In genomic region chr16:89620406-89620841, GRCh38 we compare ENCODE assay signal across 21 cellular contexts. TPM values are rescaled to one million over a fixed set of nuclear protein-coding genes. Genes with fewer than 3 reads are reported as not detected.
DNase-seq lines count a peak whose midpoint lies in the region; ATAC-seq, FAIRE-seq and TF ChIP-seq lines count a peak whose summit lies in the region.
"Had no signal": no experiment of that assay in that cellular context is flagged by ENCODE, and none has a peak within 500 bp of the region (broad histone marks: within the 10 kb centered on the region; RNA-seq: fewer than 3 reads in every experiment).

No MANE protein-coding gene starts in this region.

- no peaks in the 10 kb centered on the region for H3K9me3 Mint-ChIP-seq in nephron
- no peaks in the 10 kb centered on the region for H3K9me3 Mint-ChIP-seq in activated naive CD4-positive, alpha-beta T cell treated with anti-CD3 and anti-CD28 coated beads for 36 hours

- H3K27me3 ChIP-seq in HepG2 (ENCODE audit: control insufficient read depth in 1 of 2, insufficient read depth in 2 of 2, low read length in 2 of 2): peaks cover 0 to 2% of the 10 kb centered on the region in 2 experiments; a peak in 1 of 5 replicates
- no peaks in the 10 kb centered on the region for H3K27me3 ChIP-seq in right lobe of liver
- H3K27me3 ChIP-seq: BE2C had no signal

- H3K4me3 Mint-ChIP-seq in nephron: no peak overlapping the region
- no peak overlapping the region for H3K4me3 Mint-ChIP-seq in activated naive CD4-positive, alpha-beta T cell treated with anti-CD3 and anti-CD28 coated beads for 36 hours
- H3K4me3 Mint-ChIP-seq: CD4-positive, alpha-beta memory T cell had no signal

- ATAC-seq in HepG2: peak; percentile 27
- ATAC-seq in right lobe of liver: no peak
- ATAC-seq: HCT116 had no signal

- peaks cover 37% of the 10 kb centered on the region for H3K27me3 Mint-ChIP-seq in nephron (ENCODE audit: low read depth)
- peaks cover 5% of the 10 kb centered on the region for H3K27me3 Mint-ChIP-seq in activated naive CD4-positive, alpha-beta T cell treated with anti-CD3 and anti-CD28 coated beads for 36 hours (ENCODE audit: low read depth)

- H3K4me1 ChIP-seq in HepG2 (ENCODE audit: insufficient read depth, low read length): peaks cover 81% of the 10 kb centered on the region
- no peaks in the 10 kb centered on the region for H3K4me1 ChIP-seq in right lobe of liver
- H3K4me1 ChIP-seq: BE2C had no signal

- no TSS peak for BruUV-seq in HepG2 (replicated peaks; lab: Mats Ljungman, UMichigan)

- no peak for FAIRE-seq in HepG2 (lab: Jason Lieb, UNC)

- no peak for DNase-seq in HepG2 (ENCODE audit: low spot score)
- DNase-seq in right lobe of liver: no peak
- DNase-seq in SK-N-MC (ENCODE audit: low read depth, low spot score): no peak
- DNase-seq in RKO (ENCODE audit: low spot score): no peak
- DNase-seq in NCI-H146 treated with DMSO at 0.1 percent for 48 hours (lab: John Stamatoyannopoulos, UW; ENCODE audit: unreplicated experiment): no peak
- DNase-seq in activated CD4-positive, alpha-beta T cell treated with anti-CD3 and anti-CD28 coated beads, Interleukin-2, amount 50 U/mL, for 1 hour: no peak
- DNase-seq in activated naive CD4-positive, alpha-beta T cell treated with anti-CD3 and anti-CD28 coated beads for 36 hours: no peak
- DNase-seq: BE2C; CD4-positive, alpha-beta memory T cell; GF-D8; KBM-7; MV-4-11; NCI-H1417 treated with DMSO at 0.1 percent for 48 hours; NCI-H1930; NCI-H345; NCI-H524 treated with DMSO at 0.1 percent for 48 hours; PC-9 had no signal

- WGBS in HepG2 (ENCODE audit: low lambda C conversion rate): 36% methylated on average over 10 of the region's 16 CpGs
- WGBS in right lobe of liver (ENCODE audit: insufficient coverage, low coverage, low lambda C conversion rate, missing lambda C conversion rate): 79% methylated on average over 5 of the region's 16 CpGs

- no peaks in the 10 kb centered on the region for H4K20me1 ChIP-seq in HepG2 (ENCODE audit: insufficient read depth, low read length)

- TF ChIP-seq POLR2A in HepG2 (IDR thresholded peaks at IDR 0.05; ENCODE audit: insufficient read depth in 1 of 2, low read depth in 2 of 2, low read length in 2 of 2) (no peak), right lobe of liver (IDR thresholded peaks at IDR 0.05) (no peak)

- H3K36me3 Mint-ChIP-seq in nephron (ENCODE audit: low read depth): no peaks in the 10 kb centered on the region
- no peaks in the 10 kb centered on the region for H3K36me3 Mint-ChIP-seq in activated naive CD4-positive, alpha-beta T cell treated with anti-CD3 and anti-CD28 coated beads for 36 hours (ENCODE audit: low read depth)
- H3K36me3 Mint-ChIP-seq: CD4-positive, alpha-beta memory T cell had no signal

- no peak for TF ChIP-seq RAD21 in HepG2 (CRISPR knock-in tag; IDR thresholded peaks at IDR 0.05)

- POLR2A ChIA-PET in HepG2 (lab: Yijun Ruan, JAX): no interaction called here

- in situ Hi-C loops in HepG2 (cut with HindIII; ENCODE audit: extremely low pct_ligation_motif_present, low pct_unique_long_range_greater_than_20kb): no loop called here

- H3K27ac ChIP-seq in HepG2 (ENCODE audit: extremely low read length, insufficient read depth, low read length): no peak overlapping the region
- no peak overlapping the region for H3K27ac ChIP-seq in right lobe of liver
- H3K27ac ChIP-seq in SK-N-MC: peak overlapping the region; percentile 70
- H3K27ac ChIP-seq: 22Rv1, PC-9, SJSA1 had no signal

- H3K4me3 ChIP-seq in HepG2 (replicated peaks in 1 of 3; ENCODE audit: insufficient read depth in 1 of 3, low read depth in 2 of 3, low read length in 3 of 3) (peak overlapping the region in 1 of 3 experiments; percentile 52; a peak in 1 of 6 replicates), right lobe of liver (no peak overlapping the region), SK-N-MC (no peak overlapping the region)
- H3K4me3 ChIP-seq: PC-9, SJSA1 had no signal

- no peak for TF ChIP-seq CTCF in HepG2 (CRISPR knock-in tag; IDR thresholded peaks at IDR 0.05)
- no peak for TF ChIP-seq CTCF in right lobe of liver (IDR thresholded peaks at IDR 0.05)
- TF ChIP-seq CTCF in nephron (IDR thresholded peaks at IDR 0.05; ENCODE audit: unreplicated experiment in 3 of 3): no peak

- no peaks in the 10 kb centered on the region for H3K36me3 ChIP-seq in HepG2 (replicated peaks in 1 of 2; ENCODE audit: control insufficient read depth in 1 of 2, insufficient read depth in 2 of 2, low read length in 2 of 2)
- H3K36me3 ChIP-seq in right lobe of liver: no peaks in the 10 kb centered on the region
- H3K36me3 ChIP-seq in SK-N-MC (ENCODE audit: insufficient read depth, low read length): no peaks in the 10 kb centered on the region
- H3K36me3 ChIP-seq: BE2C, SJSA1 had no signal

- H3K9ac ChIP-seq in HepG2 (ENCODE audit: insufficient read depth, low read depth, low read length) (no peak overlapping the region), SK-N-MC (ENCODE audit: insufficient read length) (no peak overlapping the region)

- peak overlapping the region; percentile 62 for H3K4me2 ChIP-seq in HepG2 (ENCODE audit: low read depth, low read length)
- H3K4me2 ChIP-seq: PC-9 had no signal

- TF ChIP-seq EP300 in HepG2 (IDR thresholded peaks at IDR 0.05; ENCODE audit: low read depth in 2 of 2, low read length in 2 of 2) (no peak), HepG2 (CRISPR knock-in tag; IDR thresholded peaks at IDR 0.05; ENCODE audit: borderline replicate concordance) (no peak)

- H3K9me3 ChIP-seq in HepG2 (ENCODE audit: low read length) (no peaks in the 10 kb centered on the region), right lobe of liver (no peaks in the 10 kb centered on the region), SK-N-MC (ENCODE audit: low read depth, low read length) (no peaks in the 10 kb centered on the region)
- H3K9me3 ChIP-seq: BE2C, SJSA1 had no signal

- H2AFZ ChIP-seq in HepG2 (ENCODE audit: low read length): no peak overlapping the region
- H2AFZ ChIP-seq: PC-9 had no signal

- intact Hi-C loops in HepG2 (cut with micrococcal nuclease; ENCODE audit: unreplicated experiment) (no loop called here), right lobe of liver (cut with DNase I) (no loop called here)
- intact Hi-C loops in activated naive CD4-positive, alpha-beta T cell treated with anti-CD3 and anti-CD28 coated beads for 36 hours (cut with micrococcal nuclease): no loop called here

- H3K27ac Mint-ChIP-seq in nephron: peak overlapping the region in 2 of 3 experiments; percentile 64 to 66
- no peak overlapping the region for H3K27ac Mint-ChIP-seq in activated naive CD4-positive, alpha-beta T cell treated with anti-CD3 and anti-CD28 coated beads for 36 hours
- H3K27ac Mint-ChIP-seq: CD4-positive, alpha-beta memory T cell had no signal

- no peaks in the 10 kb centered on the region for H3K79me2 ChIP-seq in HepG2 (ENCODE audit: insufficient read depth, low read length)

- H3K4me1 Mint-ChIP-seq in nephron: peaks cover 35% of the 10 kb centered on the region
- peaks cover 12% of the 10 kb centered on the region for H3K4me1 Mint-ChIP-seq in activated naive CD4-positive, alpha-beta T cell treated with anti-CD3 and anti-CD28 coated beads for 36 hours (ENCODE audit: low read depth)

- CTCF ChIA-PET in HepG2 (lab: Yijun Ruan, JAX; ENCODE audit: low intra/inter-chr PET ratio, low total read pairs): no interaction called here
- CTCF ChIA-PET in activated naive CD4-positive, alpha-beta T cell treated with anti-CD3 and anti-CD28 coated beads for 36 hours (lab: Charles Lee): no interaction called here

RNA-seq across cellular contexts. Expression of gene DPEP1, which starts 7.0 kb away (rescaled TPM):
- total RNA-seq in HepG2 (2016; rRNA removed; fragmentation: Illumina TruSeq; extraction: Trizol) (19.7 and 37.6 TPM in 2 replicates), right lobe of liver (under 1 TPM in 1 of 6 experiments, not detected in 5; 0.93 TPM)
- total RNA-seq in HepG2 (2016; cell fraction: cytosol; rRNA removed; fragmentation: Illumina TruSeq; extraction: Trizol; ENCODE audit: low read depth): 33.1 and 44.2 TPM in 2 replicates
- total RNA-seq in HepG2 (2016; cell fraction: insoluble cytoplasmic fraction; rRNA removed; fragmentation: Illumina TruSeq; extraction: Trizol): 22.9 and 38.8 TPM in 2 replicates
- total RNA-seq in HepG2 (2016; cell fraction: membrane; rRNA removed; fragmentation: Illumina TruSeq; extraction: Trizol): 21.1 and 25.9 TPM in 2 replicates
- 32.6 and 36.8 TPM in 2 replicates for total RNA-seq in HepG2 (2016; cell fraction: nucleus; rRNA removed; fragmentation: Illumina TruSeq; extraction: Trizol)
- 40.2 and 52.2 TPM in 2 replicates for polyA plus RNA-seq in HepG2 (2011; rRNA removed)
- polyA plus RNA-seq in HepG2 (2011; cell fraction: cytosol; rRNA removed): 26.5 and 78.5 TPM in 2 replicates
- polyA plus RNA-seq in HepG2 (2011; cell fraction: nucleus; rRNA removed): 52.0 and 101 TPM in 2 replicates
- polyA plus RNA-seq in HepG2 (2012): 6.6 and 9.6 TPM in 2 replicates
- 13.7 and 15.6 TPM in 2 replicates for polyA plus RNA-seq in HepG2 (2016; cell fraction: cytosol; fragmentation: Illumina TruSeq; extraction: Trizol; ENCODE audit: low read depth)
- 23.0 and 24.6 TPM in 2 replicates for polyA plus RNA-seq in HepG2 (2016; cell fraction: insoluble cytoplasmic fraction; fragmentation: Illumina TruSeq; extraction: Trizol; ENCODE audit: low read depth)
- polyA plus RNA-seq in HepG2 (2016; cell fraction: membrane; fragmentation: Illumina TruSeq; extraction: Trizol; ENCODE audit: low read depth): 18.2 and 22.6 TPM in 2 replicates
- polyA plus RNA-seq in HepG2 (2016; cell fraction: nucleus; fragmentation: Illumina TruSeq; extraction: Trizol; ENCODE audit: insufficient read depth, low read depth): 75.4 and 78.7 TPM in 2 replicates
- 0.12 and 80.3 TPM in 2 replicates for polyA minus RNA-seq in HepG2 (2011; rRNA and poly(A)+ RNA removed; ENCODE audit: low replicate concordance)
- 12.5 and 17.6 TPM in 2 replicates for polyA minus RNA-seq in HepG2 (2011; cell fraction: cytosol; rRNA and poly(A)+ RNA removed)
- 3.5 and 4.8 TPM in 2 replicates for polyA minus RNA-seq in HepG2 (2011; cell fraction: nucleus; rRNA and poly(A)+ RNA removed)
- not detected for total RNA-seq in activated naive CD4-positive, alpha-beta T cell treated with anti-CD3 and anti-CD28 coated beads for 36 hours
- total RNA-seq: CD4-positive, alpha-beta memory T cell; PC-9 had no signal
- polyA plus RNA-seq: CD4-positive, alpha-beta memory T cell had no signal

RNA-seq across cellular contexts. Expression of gene CHMP1A, which starts 37.1 kb away (rescaled TPM):
- total RNA-seq in HepG2 (2016; rRNA removed; fragmentation: Illumina TruSeq; extraction: Trizol): 69.4 and 80.0 TPM in 2 replicates
- total RNA-seq in HepG2 (2016; cell fraction: cytosol; rRNA removed; fragmentation: Illumina TruSeq; extraction: Trizol; ENCODE audit: low read depth): 12.3 and 14.1 TPM in 2 replicates
- total RNA-seq in HepG2 (2016; cell fraction: insoluble cytoplasmic fraction; rRNA removed; fragmentation: Illumina TruSeq; extraction: Trizol): 68.7 and 70.7 TPM in 2 replicates
- 36.1 and 43.1 TPM in 2 replicates for total RNA-seq in HepG2 (2016; cell fraction: membrane; rRNA removed; fragmentation: Illumina TruSeq; extraction: Trizol)
- total RNA-seq in HepG2 (2016; cell fraction: nucleus; rRNA removed; fragmentation: Illumina TruSeq; extraction: Trizol): 43.4 and 46.6 TPM in 2 replicates
- polyA plus RNA-seq in HepG2 (2011; rRNA removed): 73.3 and 87.2 TPM in 2 replicates
- polyA plus RNA-seq in HepG2 (2011; cell fraction: cytosol; rRNA removed): 71.4 and 105 TPM in 2 replicates
- polyA plus RNA-seq in HepG2 (2011; cell fraction: nucleus; rRNA removed): 141 and 163 TPM in 2 replicates
- polyA plus RNA-seq in HepG2 (2012): 39.3 and 47.1 TPM in 2 replicates
- 9.6 and 12.7 TPM in 2 replicates for polyA plus RNA-seq in HepG2 (2016; cell fraction: cytosol; fragmentation: Illumina TruSeq; extraction: Trizol; ENCODE audit: low read depth)
- 89.2 and 96.6 TPM in 2 replicates for polyA plus RNA-seq in HepG2 (2016; cell fraction: insoluble cytoplasmic fraction; fragmentation: Illumina TruSeq; extraction: Trizol; ENCODE audit: low read depth)
- 29.6 and 33.2 TPM in 2 replicates for polyA plus RNA-seq in HepG2 (2016; cell fraction: membrane; fragmentation: Illumina TruSeq; extraction: Trizol; ENCODE audit: low read depth)
- polyA plus RNA-seq in HepG2 (2016; cell fraction: nucleus; fragmentation: Illumina TruSeq; extraction: Trizol; ENCODE audit: insufficient read depth, low read depth): 105 and 109 TPM in 2 replicates
- 73.7 and 140 TPM in 2 replicates for polyA minus RNA-seq in HepG2 (2011; rRNA and poly(A)+ RNA removed; ENCODE audit: low replicate concordance)
- polyA minus RNA-seq in HepG2 (2011; cell fraction: cytosol; rRNA and poly(A)+ RNA removed): 50.0 and 50.5 TPM in 2 replicates
- polyA minus RNA-seq in HepG2 (2011; cell fraction: nucleus; rRNA and poly(A)+ RNA removed): 25.8 and 33.6 TPM in 2 replicates
- total RNA-seq in right lobe of liver: 10 to 100 TPM; 27.2 to 42.3 (median 33.1) TPM
- 10 to 100 TPM; 46.8 to 48.4 TPM for total RNA-seq in activated naive CD4-positive, alpha-beta T cell treated with anti-CD3 and anti-CD28 coated beads for 36 hours

RNA-seq across cellular contexts. Expression of gene SPATA33, which starts 37.2 kb away (rescaled TPM):
- total RNA-seq in HepG2 (2016; rRNA removed; fragmentation: Illumina TruSeq; extraction: Trizol): 11.0 and 11.2 TPM in 2 replicates
- total RNA-seq in HepG2 (2016; cell fraction: cytosol; rRNA removed; fragmentation: Illumina TruSeq; extraction: Trizol; ENCODE audit: low read depth): 9.1 and 14.3 TPM in 2 replicates
- total RNA-seq in HepG2 (2016; cell fraction: insoluble cytoplasmic fraction; rRNA removed; fragmentation: Illumina TruSeq; extraction: Trizol): 11.7 and 12.8 TPM in 2 replicates
- 14.6 and 17.6 TPM in 2 replicates for total RNA-seq in HepG2 (2016; cell fraction: membrane; rRNA removed; fragmentation: Illumina TruSeq; extraction: Trizol)
- total RNA-seq in HepG2 (2016; cell fraction: nucleus; rRNA removed; fragmentation: Illumina TruSeq; extraction: Trizol): 9.0 and 10.4 TPM in 2 replicates
- polyA plus RNA-seq in HepG2 (2011; rRNA removed): 5.7 and 6.3 TPM in 2 replicates
- 3.3 and 3.5 TPM in 2 replicates for polyA plus RNA-seq in HepG2 (2011; cell fraction: cytosol; rRNA removed)
- 14.9 and 16.4 TPM in 2 replicates for polyA plus RNA-seq in HepG2 (2011; cell fraction: nucleus; rRNA removed)
- 8.1 and 9.7 TPM in 2 replicates for polyA plus RNA-seq in HepG2 (2012)
- 17.1 and 17.6 TPM in 2 replicates for polyA plus RNA-seq in HepG2 (2016; cell fraction: cytosol; fragmentation: Illumina TruSeq; extraction: Trizol; ENCODE audit: low read depth)
- 12.9 and 16.7 TPM in 2 replicates for polyA plus RNA-seq in HepG2 (2016; cell fraction: insoluble cytoplasmic fraction; fragmentation: Illumina TruSeq; extraction: Trizol; ENCODE audit: low read depth)
- 20.1 and 25.8 TPM in 2 replicates for polyA plus RNA-seq in HepG2 (2016; cell fraction: membrane; fragmentation: Illumina TruSeq; extraction: Trizol; ENCODE audit: low read depth)
- 25.8 and 32.4 TPM in 2 replicates for polyA plus RNA-seq in HepG2 (2016; cell fraction: nucleus; fragmentation: Illumina TruSeq; extraction: Trizol; ENCODE audit: insufficient read depth, low read depth)
- 6.0 and 18.6 TPM in 2 replicates for polyA minus RNA-seq in HepG2 (2011; rRNA and poly(A)+ RNA removed; ENCODE audit: low replicate concordance)
- 1.4 and 1.8 TPM in 2 replicates for polyA minus RNA-seq in HepG2 (2011; cell fraction: cytosol; rRNA and poly(A)+ RNA removed)
- 7.2 and 7.7 TPM in 2 replicates for polyA minus RNA-seq in HepG2 (2011; cell fraction: nucleus; rRNA and poly(A)+ RNA removed)
- 1 to 10 TPM; 1.8 to 5.0 (median 3.3) TPM for total RNA-seq in right lobe of liver
- 1 to 10 TPM; 6.5 to 7.0 TPM for total RNA-seq in activated naive CD4-positive, alpha-beta T cell treated with anti-CD3 and anti-CD28 coated beads for 36 hours

RNA-seq across cellular contexts. Expression of gene CPNE7, which starts 44.9 kb away (rescaled TPM):
- total RNA-seq in HepG2 (2016; rRNA removed; fragmentation: Illumina TruSeq; extraction: Trizol): not detected in 2 replicates
- not detected in 2 replicates for total RNA-seq in HepG2 (2016; cell fraction: cytosol; rRNA removed; fragmentation: Illumina TruSeq; extraction: Trizol; ENCODE audit: low read depth)
- total RNA-seq in HepG2 (2016; cell fraction: insoluble cytoplasmic fraction; rRNA removed; fragmentation: Illumina TruSeq; extraction: Trizol): 0.15 TPM in 1 of 2 replicates, not detected in the other
- not detected in 2 replicates for total RNA-seq in HepG2 (2016; cell fraction: membrane; rRNA removed; fragmentation: Illumina TruSeq; extraction: Trizol)
- total RNA-seq in HepG2 (2016; cell fraction: nucleus; rRNA removed; fragmentation: Illumina TruSeq; extraction: Trizol): not detected in 2 replicates
- polyA plus RNA-seq in HepG2 (2011; rRNA removed): 0.59 and 2.1 TPM in 2 replicates
- polyA plus RNA-seq in HepG2 (2011; cell fraction: cytosol; rRNA removed): 0.19 and 0.32 TPM in 2 replicates
- 4.5 and 6.2 TPM in 2 replicates for polyA plus RNA-seq in HepG2 (2011; cell fraction: nucleus; rRNA removed)
- 0.27 and 0.35 TPM in 2 replicates for polyA plus RNA-seq in HepG2 (2012)
- polyA plus RNA-seq in HepG2 (2016; cell fraction: cytosol; fragmentation: Illumina TruSeq; extraction: Trizol; ENCODE audit: low read depth): not detected in 2 replicates
- not detected in 2 replicates for polyA plus RNA-seq in HepG2 (2016; cell fraction: insoluble cytoplasmic fraction; fragmentation: Illumina TruSeq; extraction: Trizol; ENCODE audit: low read depth)
- polyA plus RNA-seq in HepG2 (2016; cell fraction: membrane; fragmentation: Illumina TruSeq; extraction: Trizol; ENCODE audit: low read depth): 0.06 TPM in 1 of 2 replicates, not detected in the other
- polyA plus RNA-seq in HepG2 (2016; cell fraction: nucleus; fragmentation: Illumina TruSeq; extraction: Trizol; ENCODE audit: insufficient read depth, low read depth): 0.52 and 1.2 TPM in 2 replicates
- 0.58 and 25.2 TPM in 2 replicates for polyA minus RNA-seq in HepG2 (2011; rRNA and poly(A)+ RNA removed; ENCODE audit: low replicate concordance)
- not detected in 2 replicates for polyA minus RNA-seq in HepG2 (2011; cell fraction: cytosol; rRNA and poly(A)+ RNA removed)
- polyA minus RNA-seq in HepG2 (2011; cell fraction: nucleus; rRNA and poly(A)+ RNA removed): 0.26 and 0.99 TPM in 2 replicates
- total RNA-seq in right lobe of liver: 1 to 10 TPM in 2 of 6 experiments, under 1 TPM in 4; 0.33 to 3.7 (median 0.77) TPM
- 1 to 10 TPM; 6.4 to 9.0 TPM for total RNA-seq in activated naive CD4-positive, alpha-beta T cell treated with anti-CD3 and anti-CD28 coated beads for 36 hours

RNA-seq across cellular contexts. Expression of gene RPL13, which starts 59.9 kb away (rescaled TPM):
- total RNA-seq in HepG2 (2016; rRNA removed; fragmentation: Illumina TruSeq; extraction: Trizol): 2,988 and 3,233 TPM in 2 replicates
- total RNA-seq in HepG2 (2016; cell fraction: cytosol; rRNA removed; fragmentation: Illumina TruSeq; extraction: Trizol; ENCODE audit: low read depth): 6,142 and 6,743 TPM in 2 replicates
- total RNA-seq in HepG2 (2016; cell fraction: insoluble cytoplasmic fraction; rRNA removed; fragmentation: Illumina TruSeq; extraction: Trizol): 3,074 and 3,414 TPM in 2 replicates
- total RNA-seq in HepG2 (2016; cell fraction: membrane; rRNA removed; fragmentation: Illumina TruSeq; extraction: Trizol): 8,788 and 9,254 TPM in 2 replicates
- 1,061 and 1,137 TPM in 2 replicates for total RNA-seq in HepG2 (2016; cell fraction: nucleus; rRNA removed; fragmentation: Illumina TruSeq; extraction: Trizol)
- polyA plus RNA-seq in HepG2 (2011; rRNA removed): 4,411 and 5,523 TPM in 2 replicates
- polyA plus RNA-seq in HepG2 (2011; cell fraction: cytosol; rRNA removed): 4,701 and 9,932 TPM in 2 replicates
- 3,101 and 3,317 TPM in 2 replicates for polyA plus RNA-seq in HepG2 (2011; cell fraction: nucleus; rRNA removed)
- polyA plus RNA-seq in HepG2 (2012): 3,379 and 4,912 TPM in 2 replicates
- 8,773 and 9,300 TPM in 2 replicates for polyA plus RNA-seq in HepG2 (2016; cell fraction: cytosol; fragmentation: Illumina TruSeq; extraction: Trizol; ENCODE audit: low read depth)
- 3,767 and 4,135 TPM in 2 replicates for polyA plus RNA-seq in HepG2 (2016; cell fraction: insoluble cytoplasmic fraction; fragmentation: Illumina TruSeq; extraction: Trizol; ENCODE audit: low read depth)
- 9,832 and 9,939 TPM in 2 replicates for polyA plus RNA-seq in HepG2 (2016; cell fraction: membrane; fragmentation: Illumina TruSeq; extraction: Trizol; ENCODE audit: low read depth)
- polyA plus RNA-seq in HepG2 (2016; cell fraction: nucleus; fragmentation: Illumina TruSeq; extraction: Trizol; ENCODE audit: insufficient read depth, low read depth): 2,257 and 2,556 TPM in 2 replicates
- polyA minus RNA-seq in HepG2 (2011; rRNA and poly(A)+ RNA removed; ENCODE audit: low replicate concordance): 1,096 and 3,482 TPM in 2 replicates
- 1,942 and 2,023 TPM in 2 replicates for polyA minus RNA-seq in HepG2 (2011; cell fraction: cytosol; rRNA and poly(A)+ RNA removed)
- polyA minus RNA-seq in HepG2 (2011; cell fraction: nucleus; rRNA and poly(A)+ RNA removed): 448 and 516 TPM in 2 replicates
- total RNA-seq in right lobe of liver: 1,000 to 10,000 TPM in 2 of 6 experiments, 100 to 1,000 TPM in 4; 684 to 2,810 (median 731) TPM
- total RNA-seq in activated naive CD4-positive, alpha-beta T cell treated with anti-CD3 and anti-CD28 coated beads for 36 hours: 1,000 to 10,000 TPM; 3,875 to 3,899 TPM

Comparison
In these comparisons a context has a peak if more than half of its experiments do, and no peak if none do; other contexts are left out.
1. RNA of gene DPEP1, which starts 7.0 kb away (total RNA-seq): 19.7 to 44.2 TPM in HepG2; 0.93 TPM in right lobe of liver and not detected in activated naive CD4-positive, alpha-beta T cell treated with anti-CD3 and anti-CD28 coated beads for 36 hours; every median in the first group is over 10 times any median in the second.